Comparison of ENCODE assay signal across 8 cellular contexts in genomic region chr16:2205104-2205966, GRCh38. TPM values are rescaled to one million over a fixed set of nuclear protein-coding genes. Genes with fewer than 3 reads are reported as not detected.
DNase-seq lines count a peak whose midpoint lies in the region; ATAC-seq and TF ChIP-seq lines count a peak whose summit lies in the region.

Gene MLST8, plus strand, starts transcription at chr16:2205454. Its CDS starts 632 bp downstream, at chr16:2206086.

- peak; percentile 65 for DNase-seq in DMS79 treated with DMSO at 0.1 percent for 48 hours (lab: John Stamatoyannopoulos, UW)
- peak; percentile 81 for DNase-seq in RWPE2 (ENCODE audit: low spot score)
- peak; percentile 90 for DNase-seq in activated effector memory CD4-positive, alpha-beta T cell treated with Interleukin-2 at 50 U/mL for 16 hours
- DNase-seq in fibroblast of the conjunctiva (ENCODE audit: low read depth) = peak; percentile 63
- DNase-seq in neural crest cell (ENCODE audit: low read depth, low spot score) = peak; percentile 73
- peak; percentile 87 for DNase-seq in stomach

- TF ChIP-seq POLR2A in stomach (IDR thresholded peaks at IDR 0.05) = no peak

- WGBS in stomach, 5 donors = 0 to 1% (median 0%) methylated on average over 14 to 93 of the region's 93 CpGs

- peak within 1 kb of the TSS; percentile 87 for H3K4me3 Mint-ChIP-seq in neural crest cell

- intact Hi-C loops in stomach (cut with DNase I; ENCODE audit: low total_unique reads) = loop anchor here (10.0 kb wide), 1 partner anchor 49 kb away; the partner anchor contains the start of gene ECI1

- TF ChIP-seq CTCF in RWPE2 (IDR thresholded peaks at IDR 0.05; ENCODE audit: poor library complexity, severe bottlenecking) (no peak), neural crest cell (conservative IDR thresholded peaks at IDR 0.05) (peak; percentile 40), stomach (IDR thresholded peaks at IDR 0.05) (peak in 1 of 7 experiments; percentile 27)

- H3K4me1 ChIP-seq in RWPE2 (ENCODE audit: insufficient read depth, poor library complexity, severe bottlenecking) = no peaks in the 10 kb centered on the region
- peaks cover 12 to 28% (median 22%) of the 10 kb centered on the region in 4 donors for H3K4me1 ChIP-seq in stomach

- peak within 1 kb of the TSS; percentile 91 for H3K4me3 ChIP-seq in RWPE2 (ENCODE audit: severe bottlenecking)
- H3K4me3 ChIP-seq in stomach = peak within 1 kb of the TSS; percentile 65 to 75 (median 69)

- H3K27ac ChIP-seq in RWPE2 (ENCODE audit: poor library complexity, severe bottlenecking) (peak within 1 kb of the TSS; percentile 68), stomach (peak within 1 kb of the TSS; percentile 95 to 99 (median 96))

- TF ChIP-seq EP300 in Ishikawa (IDR thresholded peaks at IDR 0.05; ENCODE audit: borderline replicate concordance) (peak; percentile 42), stomach (IDR thresholded peaks at IDR 0.05) (no peak)

- H3K36me3 ChIP-seq in RWPE2 (ENCODE audit: low read depth) (peaks cover 24% of the 10 kb centered on the region), stomach (peaks cover 29 to 39% (median 37%) of the 10 kb centered on the region in 4 donors)

- H3K27me3 ChIP-seq in RWPE2 (ENCODE audit: insufficient read depth, poor library complexity, severe bottlenecking) (no peaks in the 10 kb centered on the region), stomach (no peaks in the 10 kb centered on the region)

- H3K27ac Mint-ChIP-seq in neural crest cell (ENCODE audit: unreplicated experiment) = peak within 1 kb of the TSS; percentile 57

- H3K4me1 Mint-ChIP-seq in neural crest cell = peaks cover 23% of the 10 kb centered on the region

- no peak for TF ChIP-seq RAD21 in Ishikawa (IDR thresholded peaks at IDR 0.05; ENCODE audit: low read depth)

- H3K9me3 ChIP-seq in RWPE2 (ENCODE audit: severe bottlenecking) = no peaks in the 10 kb centered on the region
- no peaks in the 10 kb centered on the region for H3K9me3 ChIP-seq in stomach

- H3K9me3 Mint-ChIP-seq in neural crest cell = no peaks in the 10 kb centered on the region

- peaks cover 5% of the 10 kb centered on the region for H3K36me3 Mint-ChIP-seq in neural crest cell (ENCODE audit: low read depth)

- H3K27me3 Mint-ChIP-seq in neural crest cell (ENCODE audit: low read depth) = peaks cover 10% of the 10 kb centered on the region

- ATAC-seq in GM21526 (IDR thresholded peaks at IDR 0.05; ENCODE audit: low FRiP score, unreplicated experiment) (peak; percentile 49), RWPE2 (ENCODE audit: low read depth) (peak; percentile 53)

TF ChIP-seq in Ishikawa, 13 proteins besides CTCF, POLR2A, EP300 and RAD21:
- TF ChIP-seq USF1 (IDR thresholded peaks at IDR 0.05) = peak; percentile 74
- no peak for TF ChIP-seq ZBTB7A (IDR thresholded peaks at IDR 0.05; ENCODE audit: low read depth)
- peak; percentile 62 for TF ChIP-seq TCF12 (IDR thresholded peaks at IDR 0.05; ENCODE audit: low read depth)
- no peak for TF ChIP-seq FOXM1 (IDR thresholded peaks at IDR 0.05; ENCODE audit: borderline replicate concordance, low read depth)
- TF ChIP-seq EGR1 (IDR thresholded peaks at IDR 0.05) = peak; percentile 90
- TF ChIP-seq TAF1 (IDR thresholded peaks at IDR 0.05; ENCODE audit: low read depth) = peak; percentile 89
- TF ChIP-seq REST (IDR thresholded peaks at IDR 0.05; ENCODE audit: low read depth) = no peak
- TF ChIP-seq TEAD4 (IDR thresholded peaks at IDR 0.05) = 0 out of 2 replicates have a peak, but pooled peaks have one; percentile 1
- 0 out of 2 replicates have a peak, but pooled peaks have one; percentile 18 for TF ChIP-seq CREB1 (IDR thresholded peaks at IDR 0.05; ENCODE audit: low read depth)
- TF ChIP-seq NFIC (IDR thresholded peaks at IDR 0.05) = no peak
- TF ChIP-seq MAX (IDR thresholded peaks at IDR 0.05) = peak; percentile 67; the same call in 1 of the 2 replicates
- peak; percentile 1; the same call in 1 of the 2 replicates for TF ChIP-seq CEBPB (IDR thresholded peaks at IDR 0.05)
- TF ChIP-seq YY1 (IDR thresholded peaks at IDR 0.05; ENCODE audit: low read depth) = peak; percentile 84

RNA-seq across cellular contexts. Expression of gene MLST8, which starts in this region (rescaled TPM):
- total RNA-seq in neural crest cell (68.1 and 69.2 TPM in 2 replicates), stomach (100 to 1,000 TPM in 1 of 5 donors, 10 to 100 TPM in 3, 1 to 10 TPM in 1; 7.5 to 235 (median 56.2) TPM)
- 10 to 100 TPM; 46.8 to 68.1 (median 55.3) TPM for polyA plus RNA-seq in stomach

Comparison
In these comparisons a context has a peak if more than half of its experiments do, and no peak if none do; other contexts are left out.
1. Peak in every context shown above with its lines: DNase-seq, ATAC-seq, H3K4me3 ChIP-seq and H3K27ac ChIP-seq.